Comparison of ENCODE assay signal across 1 cellular context in the genomic region with DNA sequence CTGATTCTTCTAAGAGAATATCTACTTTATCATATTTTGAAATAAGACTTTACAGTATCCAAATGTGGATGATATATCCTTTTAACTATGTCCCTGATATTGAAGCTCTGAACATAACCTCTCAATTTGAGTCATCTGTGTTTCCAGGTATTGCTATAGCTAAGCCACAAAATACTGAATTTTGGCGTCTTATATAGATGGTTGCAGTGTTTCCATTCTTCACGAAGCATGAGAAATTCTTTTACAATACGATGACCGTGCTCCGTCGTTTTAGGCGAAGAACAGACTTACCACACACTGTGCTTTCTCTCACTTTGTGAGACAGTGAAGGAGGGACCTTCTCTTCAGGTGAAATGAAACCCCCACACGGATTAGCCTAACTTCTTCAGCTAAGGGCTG.
TF ChIP-seq lines count a peak whose summit lies in the region.

No MANE protein-coding gene starts in this region.

TF ChIP-seq in GM23338, 12 proteins besides CTCF, POLR2A, EP300 and RAD21 (continued from another document):
- TF ChIP-seq EZH2phosphoT487 (IDR thresholded peaks at IDR 0.05; ENCODE audit: unreplicated experiment): no peak
- no peak for TF ChIP-seq ZNF331 (CRISPR knock-in tag; IDR thresholded peaks at IDR 0.05; ENCODE audit: low read depth)
